ENCODE assay signal across 8 cellular contexts in genomic region chr5:116574682-116575634, GRCh38. TPM values are rescaled to one million over a fixed set of nuclear protein-coding genes. Genes with fewer than 3 reads are reported as not detected.
DNase-seq lines count a peak whose midpoint lies in the region; ATAC-seq and TF ChIP-seq lines count a peak whose summit lies in the region.

Gene SEMA6A (minus strand): TSS chr5:116574823. CDS start chr5:116504944, 69,879 bp downstream.

- H3K36me3 ChIP-seq in endocrine pancreas (ENCODE audit: control insufficient read depth, insufficient read depth, low read length) = no peaks in the 10 kb centered on the region
- H3K36me3 ChIP-seq in lower lobe of right lung = no peaks in the 10 kb centered on the region

- H3K27me3 Mint-ChIP-seq in WTC11 (ENCODE audit: low read depth) = no peaks in the 10 kb centered on the region

- peak within 1 kb of the TSS; percentile 100 for H3K4me3 Mint-ChIP-seq in WTC11

- DNase-seq in ACHN = peak; percentile 96
- DNase-seq in NCI-H1930 (lab: John Stamatoyannopoulos, UW) = peak; percentile 75 to 85
- peak; percentile 97 for DNase-seq in WTC11 (ENCODE audit: low spot score)
- DNase-seq in lower lobe of right lung = peak; percentile 86
- peak; percentile 9 to 74 (median 29) for DNase-seq in stimulated activated CD4-positive, alpha-beta T cell treated with anti-CD3 and anti-CD28 coated beads, TNF-alpha, amount 100 ng/mL, for 24 hours (ENCODE audit: low read depth in 3 of 3)

- peak within 1 kb of the TSS; percentile 75 for H3K27ac ChIP-seq in lower lobe of right lung

- POLR2A ChIA-PET in WTC11 (lab: Charles Lee) = interaction anchor here (0.5 to 3.5 kb wide), 19 partner anchors 11 to 768 kb away, joined by 3 to 26 read pairs (median 4); no protein-coding TSS in a partner anchor

- intact Hi-C loops in lower lobe of right lung (cut with DNase I) = no loop called here

- in situ Hi-C loops in ACHN (cut with HindIII; ENCODE audit: low pct_ligation_motif_present, low pct_unique_long_range_greater_than_20kb, low sequenced_read_pairs) = no loop called here

- H3K27me3 ChIP-seq in endocrine pancreas (ENCODE audit: control insufficient read depth, insufficient read depth, low read length) (no peaks in the 10 kb centered on the region), lower lobe of right lung (ENCODE audit: low read depth) (peaks cover 49% of the 10 kb centered on the region)

- peak; percentile 32 for ATAC-seq in GM18508 (IDR thresholded peaks at IDR 0.05; ENCODE audit: insufficient read depth, unreplicated experiment)
- ATAC-seq in HG02938 (IDR thresholded peaks at IDR 0.05; ENCODE audit: unreplicated experiment) = peak; percentile 45
- peak; percentile 82 for ATAC-seq in WTC11
- ATAC-seq in lower lobe of right lung = peak; percentile 89 to 92

- peak within 1 kb of the TSS; percentile 99 for H3K27ac Mint-ChIP-seq in WTC11

- peaks cover 39% of the 10 kb centered on the region for H3K4me1 Mint-ChIP-seq in WTC11

- peaks cover 38% of the 10 kb centered on the region for H3K36me3 Mint-ChIP-seq in WTC11

- H3K9me3 ChIP-seq in endocrine pancreas (ENCODE audit: control insufficient read depth, low read length) (no peaks in the 10 kb centered on the region), lower lobe of right lung (no peaks in the 10 kb centered on the region)

- H3K4me1 ChIP-seq in endocrine pancreas (ENCODE audit: control insufficient read depth, insufficient read depth, low read length) = peaks cover 4% of the 10 kb centered on the region
- peaks cover 45% of the 10 kb centered on the region for H3K4me1 ChIP-seq in lower lobe of right lung

- CTCF ChIA-PET in WTC11 (lab: Charles Lee) = interaction anchor here (0.7 to 4.3 kb wide), 15 partner anchors 10 to 880 kb away, joined by 3 to 30 read pairs (median 5); no protein-coding TSS in a partner anchor

- no peaks in the 10 kb centered on the region for H3K9me3 Mint-ChIP-seq in WTC11

- TF ChIP-seq CTCF in WTC11 (IDR thresholded peaks at IDR 0.05) (no peak), lower lobe of right lung (IDR thresholded peaks at IDR 0.05) (no peak)

- H3K9ac ChIP-seq in endocrine pancreas (ENCODE audit: control insufficient read depth, insufficient read depth, low read length) = peak within 1 kb of the TSS; percentile 79

- H3K4me3 ChIP-seq in endocrine pancreas (ENCODE audit: control insufficient read depth, insufficient read depth, low read length) = peak within 1 kb of the TSS; percentile 90
- H3K4me3 ChIP-seq in lower lobe of right lung = peak within 1 kb of the TSS; percentile 69

TF ChIP-seq in WTC11, 78 proteins besides CTCF, POLR2A, EP300 and RAD21 (continues in another document):
- TF ChIP-seq AFF4 (CRISPR knock-in tag; IDR thresholded peaks at IDR 0.05; ENCODE audit: borderline replicate concordance) (peak; percentile 100), PRDM15 (CRISPR knock-in tag; IDR thresholded peaks at IDR 0.05) (peak; percentile 99), GTF2I (CRISPR knock-in tag; conservative IDR thresholded peaks at IDR 0.05) (0 out of 2 replicates have a peak, but pooled peaks have one; percentile 63), ZBTB21 (CRISPR knock-in tag; IDR thresholded peaks at IDR 0.05; ENCODE audit: borderline replicate concordance) (peak; percentile 96), SMAD4 (CRISPR knock-in tag; IDR thresholded peaks at IDR 0.05) (peak; percentile 87), ZNF317 (CRISPR knock-in tag; IDR thresholded peaks at IDR 0.05; ENCODE audit: borderline replicate concordance, low read depth) (0 out of 2 replicates have a peak, but pooled peaks have one; percentile 36), ELF4 (CRISPR knock-in tag; IDR thresholded peaks at IDR 0.05; ENCODE audit: low read depth) (no peak), ETV6 (CRISPR knock-in tag; IDR thresholded peaks at IDR 0.05) (peak; percentile 98), CDX4 (CRISPR knock-in tag; IDR thresholded peaks at IDR 0.05; ENCODE audit: borderline replicate concordance) (no peak), HMGA2 (CRISPR knock-in tag; IDR thresholded peaks at IDR 0.05) (no peak)

RNA-seq across cellular contexts. Expression of gene SEMA6A, which starts in this region (rescaled TPM):
- total RNA-seq in WTC11 (2021) (336 to 406 TPM (median 357 TPM) in 3 replicates), lower lobe of right lung (44.3 TPM)

Comparison
In these comparisons a context has a peak if more than half of its experiments do, and no peak if none do; other contexts are left out.
1. Peak in every context shown above with its lines: DNase-seq, ATAC-seq, H3K4me3 ChIP-seq and H3K27ac ChIP-seq.
2. DNase-seq: peak in every context shown above with its lines; median percentile 97 in WTC11; 96 in ACHN; 86 in lower lobe of right lung; 80 in NCI-H1930; 29 in stimulated activated CD4-positive, alpha-beta T cell treated with anti-CD3 and anti-CD28 coated beads, TNF-alpha, amount 100 ng/mL, for 24 hours.
3. ATAC-seq: peak in every context shown above with its lines; median percentile 90 in lower lobe of right lung; 82 in WTC11; 45 in HG02938; 32 in GM18508.